8 cellular contexts compared by ENCODE assay signal in genomic region chr19:15508035-15508710, GRCh38. TPM values are rescaled to one million over a fixed set of nuclear protein-coding genes. Genes with fewer than 3 reads are reported as not detected.
DNase-seq lines count a peak whose midpoint lies in the region; ATAC-seq and TF ChIP-seq lines count a peak whose summit lies in the region.

Gene CYP4F22, plus strand, starts transcription at chr19:15508525. Its CDS starts 16,812 bp downstream, at chr19:15525337.

- peak within 1 kb of the TSS; percentile 84 for H3K4me3 Mint-ChIP-seq in CD8-positive, alpha-beta T cell
- H3K4me3 Mint-ChIP-seq in T-cell (peak within 1 kb of the TSS; percentile 75 to 83 (median 80)), neural progenitor cell (peak within 1 kb of the TSS; percentile 35)
- H3K4me3 Mint-ChIP-seq in central memory CD8-positive, alpha-beta T cell = peak within 1 kb of the TSS; percentile 64

- POLR2A ChIA-PET in CD8-positive, alpha-beta T cell (lab: Charles Lee) = no interaction called here
- POLR2A ChIA-PET in T-cell (lab: Charles Lee) = no interaction called here

- no peak for TF ChIP-seq CTCF in CD8-positive, alpha-beta T cell (IDR thresholded peaks at IDR 0.05)
- no peak for TF ChIP-seq CTCF in neural progenitor cell (IDR thresholded peaks at IDR 0.05)

- no peaks in the 10 kb centered on the region for H3K9me3 Mint-ChIP-seq in CD8-positive, alpha-beta T cell
- H3K9me3 Mint-ChIP-seq in T-cell = no peaks in the 10 kb centered on the region
- H3K9me3 Mint-ChIP-seq in central memory CD8-positive, alpha-beta T cell = no peaks in the 10 kb centered on the region
- peaks cover 2% of the 10 kb centered on the region for H3K9me3 Mint-ChIP-seq in neural progenitor cell

- peak within 1 kb of the TSS; percentile 53 for H3K4me3 ChIP-seq in CD8-positive, alpha-beta T cell (ENCODE audit: low read depth, low read length)
- no peak within 1 kb of the TSS for H3K4me3 ChIP-seq in neural progenitor cell

- no peaks in the 10 kb centered on the region for H4K20me1 ChIP-seq in neural progenitor cell (ENCODE audit: low read depth)

- no peak within 1 kb of the TSS for H3K9ac ChIP-seq in neural progenitor cell

- intact Hi-C loops in CD8-positive, alpha-beta T cell (cut with DNase I, micrococcal nuclease) = no loop called here

- no peaks in the 10 kb centered on the region for H3F3A ChIP-seq in neural progenitor cell (ENCODE audit: low read depth)

- no peaks in the 10 kb centered on the region for H3K27me3 ChIP-seq in CD8-positive, alpha-beta T cell (ENCODE audit: insufficient read depth, low read length)
- no peaks in the 10 kb centered on the region for H3K27me3 ChIP-seq in neural progenitor cell

- H3K4me1 Mint-ChIP-seq in CD8-positive, alpha-beta T cell (ENCODE audit: low read depth) = peaks cover 20% of the 10 kb centered on the region
- H3K4me1 Mint-ChIP-seq in T-cell (peaks cover 14 to 23% (median 15%) of the 10 kb centered on the region in 3 donors), neural progenitor cell (no peaks in the 10 kb centered on the region)
- H3K4me1 Mint-ChIP-seq in central memory CD8-positive, alpha-beta T cell = peaks cover 18% of the 10 kb centered on the region

- no peaks in the 10 kb centered on the region for H3K36me3 Mint-ChIP-seq in CD8-positive, alpha-beta T cell
- H3K36me3 Mint-ChIP-seq in T-cell (no peaks in the 10 kb centered on the region), neural progenitor cell (no peaks in the 10 kb centered on the region)
- no peaks in the 10 kb centered on the region for H3K36me3 Mint-ChIP-seq in central memory CD8-positive, alpha-beta T cell (ENCODE audit: insufficient read depth)

- no peak within 1 kb of the TSS for H2AFZ ChIP-seq in neural progenitor cell (replicated peaks)

- H3K36me3 ChIP-seq in CD8-positive, alpha-beta T cell (ENCODE audit: insufficient read depth, low read length) = no peaks in the 10 kb centered on the region
- no peaks in the 10 kb centered on the region for H3K36me3 ChIP-seq in neural progenitor cell

- H3K4me1 ChIP-seq in CD8-positive, alpha-beta T cell (ENCODE audit: insufficient read depth, low read length) = peaks cover 20% of the 10 kb centered on the region
- H3K4me1 ChIP-seq in neural progenitor cell = no peaks in the 10 kb centered on the region

- no peaks in the 10 kb centered on the region for H3K79me2 ChIP-seq in neural progenitor cell (ENCODE audit: low read depth)

- H3K4me2 ChIP-seq in neural progenitor cell = no peak within 1 kb of the TSS

- no peak within 1 kb of the TSS for H3K27ac Mint-ChIP-seq in CD8-positive, alpha-beta T cell
- H3K27ac Mint-ChIP-seq in T-cell (peak within 1 kb of the TSS; percentile 28 to 59), neural progenitor cell (no peak within 1 kb of the TSS)
- H3K27ac Mint-ChIP-seq in central memory CD8-positive, alpha-beta T cell (ENCODE audit: low read depth) = peak within 1 kb of the TSS; percentile 57

- CTCF ChIA-PET in CD8-positive, alpha-beta T cell (lab: Charles Lee) = interaction anchor here (1.0 to 2.0 kb wide), 3 partner anchors 44 to 88 kb away, joined by 3 to 4 read pairs (median 3); partner anchors contain the start of gene RASAL3
- CTCF ChIA-PET in T-cell (lab: Charles Lee) = no interaction called here

- H3K27me3 Mint-ChIP-seq in CD8-positive, alpha-beta T cell (ENCODE audit: low read depth) = peaks cover 6% of the 10 kb centered on the region
- H3K27me3 Mint-ChIP-seq in T-cell = peaks cover 0 to 25% of the 10 kb centered on the region in 2 donors
- H3K27me3 Mint-ChIP-seq in central memory CD8-positive, alpha-beta T cell = peaks cover 18% of the 10 kb centered on the region
- H3K27me3 Mint-ChIP-seq in neural progenitor cell (ENCODE audit: insufficient read depth, low read depth) = peaks cover 16% of the 10 kb centered on the region

- peak in 4 of 7 experiments; percentile 8 to 57 (median 19) for DNase-seq in CD8-positive, alpha-beta T cell
- DNase-seq in T-cell (peak in 7 of 34 experiments; percentile 3 to 17 (median 10)), neural progenitor cell (ENCODE audit: low spot score) (no peak), amygdala (lab: John Stamatoyannopoulos, UW) (no peak), AG20443 (ENCODE audit: low spot score) (no peak)
- DNase-seq in central memory CD8-positive, alpha-beta T cell (ENCODE audit: low spot score in 2 of 2) = no peak

- no peaks in the 10 kb centered on the region for H3K9me3 ChIP-seq in CD8-positive, alpha-beta T cell (ENCODE audit: low read length)
- H3K9me3 ChIP-seq in neural progenitor cell (ENCODE audit: low read depth) = peaks cover 4% of the 10 kb centered on the region

- no peak within 1 kb of the TSS for H3K27ac ChIP-seq in CD8-positive, alpha-beta T cell (ENCODE audit: low read depth, low read length)
- no peak within 1 kb of the TSS for H3K27ac ChIP-seq in neural progenitor cell

- ATAC-seq in CD8-positive, alpha-beta T cell = peak; percentile 34
- ATAC-seq in T-cell (replicated peaks in 1 of 4) (peak; percentile 40 to 65 (median 54)), GM19452 (IDR thresholded peaks at IDR 0.05; ENCODE audit: unreplicated experiment) (no peak), HG03378 (IDR thresholded peaks at IDR 0.05; ENCODE audit: unreplicated experiment) (no peak)
- peak; percentile 40 for ATAC-seq in central memory CD8-positive, alpha-beta T cell (replicated peaks; ENCODE audit: extremely low read depth, poor library complexity, severe bottlenecking)

RNA-seq across cellular contexts. Expression of gene CYP4F22, which starts in this region (rescaled TPM):
- under 1 TPM; 0.36 to 0.46 TPM for total RNA-seq in CD8-positive, alpha-beta T cell
- 1 to 10 TPM in 3 of 5 donors, under 1 TPM in 2; 0.73 to 1.6 (median 1.3) TPM for total RNA-seq in T-cell
- not detected in 2 replicates for total RNA-seq in neural progenitor cell (ENCODE audit: low replicate concordance)

Comparison
In these comparisons a context has a peak if more than half of its experiments do, and no peak if none do; other contexts are left out.
1. Peak in DNase-seq, ATAC-seq and H3K4me3 ChIP-seq in CD8-positive, alpha-beta T cell; RNA of the gene not detected or under 1 TPM.
2. ATAC-seq: peak in T-cell (4 of 4) and central memory CD8-positive, alpha-beta T cell (single experiment); none in GM19452 (single experiment) and HG03378 (single experiment).
3. H3K27ac Mint-ChIP-seq: peak in T-cell (2 of 2) and central memory CD8-positive, alpha-beta T cell (single experiment); none in CD8-positive, alpha-beta T cell (single experiment) and neural progenitor cell (single experiment).
4. Peak in every context shown above with its lines, with median percentiles within 50 percentile points of each other: H3K4me3 Mint-ChIP-seq.